In the genomic region with DNA sequence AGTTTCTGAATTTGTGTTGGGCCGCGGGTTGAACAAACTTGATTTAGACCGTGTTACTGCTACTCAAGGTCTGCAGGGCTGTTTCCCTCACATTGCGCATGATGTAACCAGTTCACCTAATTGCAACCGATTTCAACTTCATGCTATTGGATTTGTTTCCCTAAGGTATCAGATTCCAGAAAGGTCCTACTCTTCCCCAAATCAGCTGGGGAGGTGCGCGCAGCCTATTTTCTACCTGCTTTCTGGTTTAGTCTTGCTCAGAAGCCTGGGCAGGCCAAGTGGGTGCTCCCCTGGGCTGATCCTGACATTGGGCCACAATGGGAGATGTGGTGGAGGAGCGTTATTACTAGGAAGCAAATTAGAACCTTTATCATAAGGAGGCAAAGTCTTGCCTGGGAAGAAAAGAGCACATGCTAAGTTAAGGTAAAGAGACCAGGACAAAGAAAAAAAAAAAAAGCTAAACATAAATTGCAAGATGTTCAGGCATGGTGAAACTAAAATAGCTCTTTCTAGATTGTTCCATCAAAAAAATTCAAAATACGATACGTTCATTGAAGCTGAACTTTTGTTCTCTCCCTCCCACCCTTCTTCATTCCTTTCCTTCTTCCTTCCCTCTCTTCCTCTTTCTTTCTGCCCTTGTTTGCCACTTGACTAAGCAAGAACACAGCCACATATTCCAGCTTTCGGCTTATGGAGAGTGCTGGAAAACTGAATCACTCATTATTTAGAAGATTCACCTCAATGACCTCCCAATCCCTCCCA, we compare ENCODE assay signal across 15 cellular contexts. TPM values are rescaled to one million over a fixed set of nuclear protein-coding genes. Genes with fewer than 3 reads are reported as not detected.
DNase-seq lines count a peak whose midpoint lies in the region; ATAC-seq, FAIRE-seq and TF ChIP-seq lines count a peak whose summit lies in the region.
"Had no signal": no experiment of that assay in that cellular context is flagged by ENCODE, and none has a peak within 500 bp of the region (broad histone marks: within the 10 kb centered on the region; RNA-seq: fewer than 3 reads in every experiment).

No MANE protein-coding gene starts in this region.

- H3K4me3 Mint-ChIP-seq in GM23338 = no peak overlapping the region
- no peak overlapping the region for H3K4me3 Mint-ChIP-seq in type B pancreatic cell

- no peak for FAIRE-seq in HepG2 (lab: Jason Lieb, UNC)

- peaks cover 50% of the 10 kb centered on the region for H3K4me1 Mint-ChIP-seq in GM23338
- peaks cover 23% of the 10 kb centered on the region for H3K4me1 Mint-ChIP-seq in type B pancreatic cell (ENCODE audit: unreplicated experiment)

- intact Hi-C loops in HepG2 (cut with micrococcal nuclease; ENCODE audit: unreplicated experiment) = no loop called here
- intact Hi-C loops in dorsolateral prefrontal cortex (cut with DNase I) = loop anchor here in 1 of 2 donors (10.0 kb wide), 1 partner anchor 487 kb away; no protein-coding TSS in a partner anchor

- CTCF ChIA-PET in HepG2 (lab: Yijun Ruan, JAX; ENCODE audit: low intra/inter-chr PET ratio, low total read pairs) = no interaction called here

- H3K79me2 ChIP-seq in GM23338 (replicated peaks; ENCODE audit: insufficient read depth) = no peaks in the 10 kb centered on the region
- H3K79me2 ChIP-seq in HepG2 (ENCODE audit: insufficient read depth, low read length) = no peaks in the 10 kb centered on the region

- H3K4me3 ChIP-seq in GM23338 (no peak overlapping the region), HepG2 (replicated peaks in 1 of 3; ENCODE audit: insufficient read depth in 1 of 3, low read depth in 2 of 3, low read length in 3 of 3) (no peak overlapping the region), dorsolateral prefrontal cortex (no peak overlapping the region)
- H3K4me3 ChIP-seq: MG63 had no signal

- POLR2A ChIA-PET in HepG2 (lab: Yijun Ruan, JAX) = interaction anchor here (1.2 to 2.7 kb wide), 4 partner anchors 9 to 216 kb away, joined by 3 to 9 read pairs (median 4); no protein-coding TSS in a partner anchor

- no peak overlapping the region for H3K27ac ChIP-seq in GM23338 (ENCODE audit: low read depth)
- peak overlapping the region; percentile 44 for H3K27ac ChIP-seq in HepG2 (ENCODE audit: extremely low read length, insufficient read depth, low read length)
- H3K27ac ChIP-seq in dorsolateral prefrontal cortex = no peak overlapping the region
- H3K27ac ChIP-seq: HL-60, KMS-11 had no signal

- no peaks in the 10 kb centered on the region for H3F3A ChIP-seq in GM23338 (replicated peaks; ENCODE audit: low read depth)

- H3K27me3 Mint-ChIP-seq in GM23338 (ENCODE audit: insufficient read depth, low read depth, poor library complexity) (peaks cover 10% of the 10 kb centered on the region), type B pancreatic cell (no peaks in the 10 kb centered on the region)

- no peak for ATAC-seq in GM23338
- no peak for ATAC-seq in HepG2
- ATAC-seq in GM18873 (IDR thresholded peaks at IDR 0.05; ENCODE audit: low FRiP score, unreplicated experiment) = no peak
- ATAC-seq: PC-3 had no signal

- no peak for DNase-seq in GM23338 (ENCODE audit: low spot score)
- peak; percentile 64 for DNase-seq in NCI-H2107 treated with DMSO at 0.1 percent for 48 hours (lab: John Stamatoyannopoulos, UW; ENCODE audit: unreplicated experiment)
- no peak for DNase-seq in HepG2 (ENCODE audit: low spot score)
- DNase-seq in type B pancreatic cell (ENCODE audit: extremely low spot score, unreplicated experiment) = no peak
- no peak for DNase-seq in dorsolateral prefrontal cortex
- no peak for DNase-seq in NCI-H2196 treated with DMSO at 0.1 percent for 48 hours (lab: John Stamatoyannopoulos, UW; ENCODE audit: unreplicated experiment)
- DNase-seq: H7, MG63, NCI-H1092 treated with DMSO at 0.1 percent for 48 hours, NCI-H1694 treated with DMSO at 0.1 percent for 48 hours, NCI-H226, PC-3 had no signal

- no peak for TF ChIP-seq CTCF in GM23338 (conservative IDR thresholded peaks at IDR 0.05; ENCODE audit: low read depth in 2 of 2)
- TF ChIP-seq CTCF in HepG2 (CRISPR knock-in tag; IDR thresholded peaks at IDR 0.05) = no peak
- TF ChIP-seq CTCF in type B pancreatic cell (conservative IDR thresholded peaks at IDR 0.05) = no peak
- no peak for TF ChIP-seq CTCF in dorsolateral prefrontal cortex (IDR thresholded peaks at IDR 0.05 in 54 of 56, conservative IDR thresholded peaks at IDR 0.05 in 2 of 56; ENCODE audit: low read depth in 1 of 56, partially characterized antibody in 56 of 56)

- no peaks in the 10 kb centered on the region for H3K9me3 ChIP-seq in HepG2 (ENCODE audit: low read length)
- H3K9me3 ChIP-seq: MG63 had no signal

- H3K9me3 Mint-ChIP-seq in GM23338 = peaks cover 3% of the 10 kb centered on the region; the same call in 2 of the 3 replicates
- H3K9me3 Mint-ChIP-seq in type B pancreatic cell = no peaks in the 10 kb centered on the region

- peak overlapping the region; percentile 57 for H3K27ac Mint-ChIP-seq in GM23338
- peak overlapping the region; percentile 17 for H3K27ac Mint-ChIP-seq in type B pancreatic cell

- H3K27me3 ChIP-seq in GM23338 (ENCODE audit: insufficient read depth) (no peaks in the 10 kb centered on the region), HepG2 (ENCODE audit: control insufficient read depth in 1 of 2, insufficient read depth in 2 of 2, low read length in 2 of 2) (no peaks in the 10 kb centered on the region), dorsolateral prefrontal cortex (no peaks in the 10 kb centered on the region)
- H3K27me3 ChIP-seq: MG63 had no signal

- in situ Hi-C loops in HepG2 (cut with HindIII; ENCODE audit: extremely low pct_ligation_motif_present, low pct_unique_long_range_greater_than_20kb) = no loop called here

- H3K36me3 Mint-ChIP-seq in GM23338 (ENCODE audit: low read depth) (no peaks in the 10 kb centered on the region; the same call in 2 of the 3 replicates), type B pancreatic cell (no peaks in the 10 kb centered on the region)

- no TSS peak for BruUV-seq in HepG2 (replicated peaks; lab: Mats Ljungman, UMichigan)

- no peaks in the 10 kb centered on the region for H4K20me1 ChIP-seq in GM23338 (replicated peaks; ENCODE audit: insufficient read depth)
- H4K20me1 ChIP-seq in HepG2 (ENCODE audit: insufficient read depth, low read length) = no peaks in the 10 kb centered on the region

- no peaks in the 10 kb centered on the region for H3K36me3 ChIP-seq in GM23338 (ENCODE audit: insufficient read depth)
- H3K36me3 ChIP-seq in HepG2 (replicated peaks in 1 of 2; ENCODE audit: control insufficient read depth in 1 of 2, insufficient read depth in 2 of 2, low read length in 2 of 2) = no peaks in the 10 kb centered on the region
- H3K36me3 ChIP-seq: MG63 had no signal

- TF ChIP-seq POLR2A in HepG2 (IDR thresholded peaks at IDR 0.05; ENCODE audit: insufficient read depth in 1 of 2, low read depth in 2 of 2, low read length in 2 of 2) = no peak

- H3K4me2 ChIP-seq in GM23338 = no peak overlapping the region
- H3K4me2 ChIP-seq in HepG2 (ENCODE audit: low read depth, low read length) = peak overlapping the region; percentile 21; the same call in 1 of the 2 replicates
- H3K4me2 ChIP-seq: KMS-11 had no signal

- H2AFZ ChIP-seq in GM23338 = peak overlapping the region; percentile 93
- no peak overlapping the region for H2AFZ ChIP-seq in HepG2 (ENCODE audit: low read length)

- no peak for TF ChIP-seq RAD21 in HepG2 (CRISPR knock-in tag; IDR thresholded peaks at IDR 0.05)

- no peak overlapping the region for H3K9ac ChIP-seq in HepG2 (ENCODE audit: insufficient read depth, low read depth, low read length)
- H3K9ac ChIP-seq: KMS-11 had no signal

- peaks cover 35% of the 10 kb centered on the region for H3K4me1 ChIP-seq in GM23338 (ENCODE audit: insufficient read depth)
- H3K4me1 ChIP-seq in HepG2 (ENCODE audit: insufficient read depth, low read length) = peaks cover 37% of the 10 kb centered on the region

- 86% methylated on average over 11 of the region's 11 CpGs for WGBS in HepG2 (ENCODE audit: low lambda C conversion rate)

- H3K9me2 ChIP-seq in GM23338 (ENCODE audit: insufficient read depth) = no peaks in the 10 kb centered on the region; the same call in 1 of the 2 replicates

- TF ChIP-seq EP300 in HepG2 (IDR thresholded peaks at IDR 0.05; ENCODE audit: low read depth in 2 of 2, low read length in 2 of 2) = no peak
- no peak for TF ChIP-seq EP300 in HepG2 (CRISPR knock-in tag; IDR thresholded peaks at IDR 0.05; ENCODE audit: borderline replicate concordance)

TF ChIP-seq in GM23338, 12 proteins besides CTCF, POLR2A, EP300 and RAD21 (continues in another document):
- no peak for TF ChIP-seq JUNB (IDR thresholded peaks at IDR 0.05; ENCODE audit: unreplicated experiment)
- no peak for TF ChIP-seq NANOG (IDR thresholded peaks at IDR 0.05; ENCODE audit: borderline replicate concordance)

TF ChIP-seq in HepG2, 621 proteins besides CTCF, POLR2A, EP300 and RAD21 (continues in another document):
- no peak for TF ChIP-seq ZNF749 (CRISPR knock-in tag; IDR thresholded peaks at IDR 0.05; ENCODE audit: borderline replicate concordance)

RNA-seq across cellular contexts. Expression of gene TARBP1, which starts 28.8 kb away (rescaled TPM):
- total RNA-seq in GM23338 (2014; rRNA removed; shearing (Covaris generic)) = 18.8 and 44.8 TPM in 2 replicates
- polyA plus RNA-seq in GM23338 (2016; fragmentation: Nextera tagmentation; extraction: Ambion mirVana) = 14.9 and 17.4 TPM in 2 replicates
- total RNA-seq in HepG2 (2016; rRNA removed; fragmentation: Illumina TruSeq; extraction: Trizol) = 31.0 and 37.7 TPM in 2 replicates
- 8.0 and 10.9 TPM in 2 replicates for total RNA-seq in HepG2 (2016; cell fraction: cytosol; rRNA removed; fragmentation: Illumina TruSeq; extraction: Trizol; ENCODE audit: low read depth)
- 33.0 and 39.2 TPM in 2 replicates for total RNA-seq in HepG2 (2016; cell fraction: insoluble cytoplasmic fraction; rRNA removed; fragmentation: Illumina TruSeq; extraction: Trizol)
- 9.9 and 14.5 TPM in 2 replicates for total RNA-seq in HepG2 (2016; cell fraction: membrane; rRNA removed; fragmentation: Illumina TruSeq; extraction: Trizol)
- 49.3 and 51.0 TPM in 2 replicates for total RNA-seq in HepG2 (2016; cell fraction: nucleus; rRNA removed; fragmentation: Illumina TruSeq; extraction: Trizol)
- polyA plus RNA-seq in HepG2 (2011; rRNA removed) = 58.7 and 67.0 TPM in 2 replicates
- polyA plus RNA-seq in HepG2 (2011; cell fraction: cytosol; rRNA removed) = 15.2 and 18.3 TPM in 2 replicates
- 127 and 145 TPM in 2 replicates for polyA plus RNA-seq in HepG2 (2011; cell fraction: nucleus; rRNA removed)
- 31.2 and 34.3 TPM in 2 replicates for polyA plus RNA-seq in HepG2 (2012)
- 1.00 and 1.2 TPM in 2 replicates for polyA plus RNA-seq in HepG2 (2016; cell fraction: cytosol; fragmentation: Illumina TruSeq; extraction: Trizol; ENCODE audit: low read depth)
- polyA plus RNA-seq in HepG2 (2016; cell fraction: insoluble cytoplasmic fraction; fragmentation: Illumina TruSeq; extraction: Trizol; ENCODE audit: low read depth) = 26.8 and 27.3 TPM in 2 replicates
- 3.6 and 4.1 TPM in 2 replicates for polyA plus RNA-seq in HepG2 (2016; cell fraction: membrane; fragmentation: Illumina TruSeq; extraction: Trizol; ENCODE audit: low read depth)
- 121 and 134 TPM in 2 replicates for polyA plus RNA-seq in HepG2 (2016; cell fraction: nucleus; fragmentation: Illumina TruSeq; extraction: Trizol; ENCODE audit: insufficient read depth, low read depth)
- 15.4 and 29.8 TPM in 2 replicates for polyA minus RNA-seq in HepG2 (2011; rRNA and poly(A)+ RNA removed; ENCODE audit: low replicate concordance)
- polyA minus RNA-seq in HepG2 (2011; cell fraction: cytosol; rRNA and poly(A)+ RNA removed) = 10.9 and 11.5 TPM in 2 replicates
- 73.5 and 78.7 TPM in 2 replicates for polyA minus RNA-seq in HepG2 (2011; cell fraction: nucleus; rRNA and poly(A)+ RNA removed)
- 22.2 and 38.1 TPM in 2 replicates for total RNA-seq in type B pancreatic cell (ENCODE audit: low replicate concordance)
- total RNA-seq in dorsolateral prefrontal cortex = 100 to 1,000 TPM in 34 of 120 experiments, 10 to 100 TPM in 86; 27.7 to 158 (median 75.1) TPM
